In genomic region chr10:125023862-125024495, GRCh38 we compare ENCODE assay signal across 8 cellular contexts.
DNase-seq lines count a peak whose midpoint lies in the region; ATAC-seq and TF ChIP-seq lines count a peak whose summit lies in the region.

No MANE protein-coding gene starts in this region.

- H3K4me3 ChIP-seq in heart right ventricle: peak overlapping the region in 6 of 10 donors; percentile 2 to 30 (median 10)

- no peak overlapping the region for H3K4me2 ChIP-seq in H9 (ENCODE audit: insufficient read depth, insufficient read length, low read length)

- no peak overlapping the region for H2BK20ac ChIP-seq in H9 (ENCODE audit: low read depth, low read length, poor library complexity, severe bottlenecking)

- H3K27me3 ChIP-seq in H9 (ENCODE audit: insufficient read depth, low read length) (no peaks in the 10 kb centered on the region), heart right ventricle (no peaks in the 10 kb centered on the region)

- no peaks in the 10 kb centered on the region for H3K23me2 ChIP-seq in H9 (ENCODE audit: insufficient read length, low read depth, low read length, poor library complexity, severe bottlenecking)

- no peak overlapping the region for H3K4ac ChIP-seq in H9 (ENCODE audit: low read depth, low read length)

- H4K91ac ChIP-seq in H9 (ENCODE audit: insufficient read length, low read depth, low read length): no peak overlapping the region

- H3K36me3 Mint-ChIP-seq in H9 (ENCODE audit: insufficient read depth in 1 of 3, low read depth in 3 of 3): peaks cover 69 to 80% (median 78%) of the 10 kb centered on the region in 3 experiments

- H4K20me1 ChIP-seq in H9 (ENCODE audit: control insufficient read depth, insufficient read depth, insufficient read length): no peaks in the 10 kb centered on the region

- no peak overlapping the region for H3K23ac ChIP-seq in H9 (ENCODE audit: insufficient read length, low read depth, low read length)

- no CpG with 5 or more reads among the region's 26 CpGs for WGBS in H9 (ENCODE audit: extremely low coverage, insufficient read length, low lambda C conversion rate)
- WGBS in heart right ventricle, 2 donors: 17 to 20% methylated on average over 26 of the region's 26 CpGs

- H2AFZ ChIP-seq in H9 (ENCODE audit: low read length): no peak overlapping the region

- H3K27ac Mint-ChIP-seq in H9: peak overlapping the region; percentile 2 to 84 (median 54); a peak in 3 of 7 replicates

- DNase-seq in H9 (no peak), NCI-H82 treated with DMSO at 0.1 percent for 48 hours (lab: John Stamatoyannopoulos, UW; ENCODE audit: unreplicated experiment) (peak; percentile 80), heart right ventricle (peak; percentile 76 to 78), sciatic nerve (ENCODE audit: low spot score) (no peak), dermis blood vessel endothelial cell (no peak)
- no peak for DNase-seq in activated CD8-positive, alpha-beta memory T cell treated with anti-CD3 and anti-CD28 coated beads for 24 hours

- intact Hi-C loops in heart right ventricle (cut with DNase I): no loop called here
- intact Hi-C loops in sciatic nerve (cut with DNase I): no loop called here

- no peak overlapping the region for H2BK5ac ChIP-seq in H9 (ENCODE audit: insufficient read length, low read length)

- no peak overlapping the region for H3K56ac ChIP-seq in H9 (ENCODE audit: insufficient read length, low read depth, low read length)

- H3K9ac ChIP-seq in H9 (ENCODE audit: extremely low read depth, insufficient read length, low read length): no peak overlapping the region

- peaks cover 55% of the 10 kb centered on the region; the same call in 1 of the 2 replicates for H3K79me2 ChIP-seq in H9 (ENCODE audit: insufficient read depth, low read length)

- ATAC-seq in heart right ventricle: peak; percentile 24 to 61 (median 40)
- peak; percentile 47 for ATAC-seq in sciatic nerve
- no peak for ATAC-seq in GM19463 (IDR thresholded peaks at IDR 0.05; ENCODE audit: unreplicated experiment)
- ATAC-seq in GM18867 (IDR thresholded peaks at IDR 0.05; ENCODE audit: unreplicated experiment): no peak

- H4K5ac ChIP-seq in H9 (ENCODE audit: insufficient read length, low read depth, low read length): no peak overlapping the region

- H2BK12ac ChIP-seq in H9 (ENCODE audit: insufficient read length, low read depth, low read length): no peak overlapping the region

- no peak overlapping the region for H2AK5ac ChIP-seq in H9 (ENCODE audit: insufficient read length, low read length)

- no peak overlapping the region for H2BK120ac ChIP-seq in H9 (ENCODE audit: low read depth, low read length, poor library complexity, severe bottlenecking)

- no peak for TF ChIP-seq CTCF in H9 (conservative IDR thresholded peaks at IDR 0.05)
- TF ChIP-seq CTCF in heart right ventricle (IDR thresholded peaks at IDR 0.05): no peak

- no peak overlapping the region for H3K4me3 Mint-ChIP-seq in H9

- no peak overlapping the region for H3T11ph ChIP-seq in H9 (ENCODE audit: low read length)

- H3K79me1 ChIP-seq in H9 (ENCODE audit: insufficient read depth, low read depth, low read length, poor library complexity, severe bottlenecking): peaks cover 7% of the 10 kb centered on the region

- H2BK15ac ChIP-seq in H9 (ENCODE audit: low read depth, low read length): no peak overlapping the region

- H3K4me1 ChIP-seq in H9 (ENCODE audit: insufficient read depth, low read length): peaks cover under 1% of the 10 kb centered on the region; the same call in 1 of the 2 replicates
- H3K4me1 ChIP-seq in heart right ventricle: peaks cover 26 to 97% (median 76%) of the 10 kb centered on the region in 9 donors

- H3K18ac ChIP-seq in H9 (ENCODE audit: insufficient read length, low read depth, low read length): no peak overlapping the region

- H3K4me1 Mint-ChIP-seq in H9: peaks cover 19 to 36% of the 10 kb centered on the region in 2 experiments

- H3K27me3 Mint-ChIP-seq in H9 (ENCODE audit: low read depth): peaks cover 4% of the 10 kb centered on the region

- peaks cover 19 to 20% of the 10 kb centered on the region in 2 experiments for H3K9me3 Mint-ChIP-seq in H9

- H3K36me3 ChIP-seq in heart right ventricle: peaks cover 0 to 23% (median 0%) of the 10 kb centered on the region in 9 donors

- H3K9me3 ChIP-seq in H9 (ENCODE audit: control insufficient read depth, low read depth, low read length) (no peaks in the 10 kb centered on the region), heart right ventricle (peaks cover 0 to 4% (median 0%) of the 10 kb centered on the region in 11 donors)

- H3K14ac ChIP-seq in H9 (ENCODE audit: insufficient read depth, low read length): no peak overlapping the region

- no peak overlapping the region for H3K27ac ChIP-seq in H9 (ENCODE audit: insufficient read length, low read depth, low read length)
- H3K27ac ChIP-seq in heart right ventricle: peak overlapping the region; percentile 7 to 80 (median 59)

- no peak overlapping the region for H4K8ac ChIP-seq in H9 (replicated peaks; ENCODE audit: insufficient read length, low read depth, low read length)

Comparison
In these comparisons a context has a peak if more than half of its experiments do, and no peak if none do; other contexts are left out.
1. DNase-seq: peak in NCI-H82 treated with DMSO at 0.1 percent for 48 hours (single experiment) and heart right ventricle (2 of 2); none in H9 (single experiment), sciatic nerve (single experiment), activated CD8-positive, alpha-beta memory T cell treated with anti-CD3 and anti-CD28 coated beads for 24 hours (single experiment) and dermis blood vessel endothelial cell (single experiment).
2. ATAC-seq: peak in heart right ventricle (8 of 8) and sciatic nerve (single experiment); none in GM19463 (single experiment) and GM18867 (single experiment).